ENCODE assay signal across 8 cellular contexts in the genomic region with DNA sequence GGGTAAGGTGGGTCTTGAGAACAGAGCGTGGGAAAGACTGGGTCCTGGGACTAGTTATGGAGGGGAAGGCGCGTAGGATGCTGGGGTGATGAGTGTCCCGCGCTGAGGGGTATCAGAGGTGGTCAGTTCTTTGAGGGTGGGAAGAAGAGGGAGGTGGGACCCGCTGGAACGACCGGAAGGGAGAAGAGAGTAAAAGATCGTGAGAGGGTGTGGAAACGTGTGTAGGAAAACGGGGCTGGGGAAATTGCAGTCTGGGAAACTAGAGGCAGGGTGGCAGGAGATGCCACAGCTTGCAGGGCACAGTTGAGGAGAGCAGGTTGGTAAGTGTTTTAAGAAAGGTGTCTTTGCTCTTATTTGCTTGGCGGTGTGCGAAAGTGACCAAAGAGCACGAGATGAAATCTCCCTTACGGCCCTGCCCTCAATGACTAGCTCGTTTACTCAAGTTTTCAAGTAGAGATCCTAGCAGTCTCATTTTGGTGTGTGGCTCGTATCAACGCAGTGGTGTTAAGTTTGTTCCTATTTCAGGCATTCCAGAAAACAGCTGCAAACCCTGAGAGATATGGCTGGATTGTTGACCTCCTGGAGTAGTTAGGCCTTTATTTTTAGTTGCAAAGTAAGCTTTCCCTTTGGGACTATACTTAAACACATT. TPM values are rescaled to one million over a fixed set of nuclear protein-coding genes. Genes with fewer than 3 reads are reported as not detected.
DNase-seq lines count a peak whose midpoint lies in the region; ATAC-seq and TF ChIP-seq lines count a peak whose summit lies in the region.

No MANE protein-coding gene starts in this region.

- H3K4me3 ChIP-seq in CD4-positive, CD25-positive, alpha-beta regulatory T cell (ENCODE audit: low read depth, low read length): peak overlapping the region; percentile 97
- H3K4me3 ChIP-seq in H7 (ENCODE audit: insufficient read depth, low read depth, low read length) (peak overlapping the region; percentile 74), SJCRH30 (peak overlapping the region; percentile 74), muscle layer of duodenum (ENCODE audit: low read depth in 1 of 2, low read length in 2 of 2) (peak overlapping the region; percentile 95 to 99)

- H3K36me3 ChIP-seq in CD4-positive, CD25-positive, alpha-beta regulatory T cell (ENCODE audit: control insufficient read depth, insufficient read depth, low read length): peaks cover 16% of the 10 kb centered on the region
- peaks cover 4% of the 10 kb centered on the region for H3K36me3 ChIP-seq in H7 (replicated peaks; ENCODE audit: control insufficient read depth, insufficient read depth, low read length)
- H3K36me3 ChIP-seq in SJCRH30: peaks cover 7% of the 10 kb centered on the region
- peaks cover 0 to 23% of the 10 kb centered on the region in 2 donors for H3K36me3 ChIP-seq in muscle layer of duodenum (ENCODE audit: control insufficient read depth in 1 of 2, insufficient read depth in 2 of 2, low read length in 2 of 2)

- ATAC-seq in CD4-positive, CD25-positive, alpha-beta regulatory T cell (ENCODE audit: low read depth in 2 of 2): no peak
- ATAC-seq in GM19324 (IDR thresholded peaks at IDR 0.05; ENCODE audit: low FRiP score, unreplicated experiment) (no peak), HG03378 (IDR thresholded peaks at IDR 0.05; ENCODE audit: unreplicated experiment) (no peak)

- H3K36me3 Mint-ChIP-seq in CD4-positive, CD25-positive, alpha-beta regulatory T cell: peaks cover 14% of the 10 kb centered on the region
- peaks cover 9% of the 10 kb centered on the region for H3K36me3 Mint-ChIP-seq in endothelial cell (ENCODE audit: low read depth, unreplicated experiment)

- peaks cover 18% of the 10 kb centered on the region for H3K4me1 ChIP-seq in CD4-positive, CD25-positive, alpha-beta regulatory T cell (ENCODE audit: control insufficient read depth, insufficient read depth, low read length, poor library complexity, severe bottlenecking)
- H3K4me1 ChIP-seq in SJCRH30: no peaks in the 10 kb centered on the region
- peaks cover 0 to 20% of the 10 kb centered on the region in 2 donors for H3K4me1 ChIP-seq in muscle layer of duodenum (ENCODE audit: control insufficient read depth in 1 of 2, insufficient read depth in 2 of 2, low read length in 2 of 2)

- no peaks in the 10 kb centered on the region for H3K9me3 ChIP-seq in CD4-positive, CD25-positive, alpha-beta regulatory T cell (ENCODE audit: control insufficient read depth in 2 of 2, low read length in 2 of 2)
- H3K9me3 ChIP-seq in SJCRH30 (replicated peaks) (no peaks in the 10 kb centered on the region), muscle layer of duodenum (ENCODE audit: control insufficient read depth in 1 of 2, low read length in 2 of 2) (no peaks in the 10 kb centered on the region)

- H3K27me3 Mint-ChIP-seq in CD4-positive, CD25-positive, alpha-beta regulatory T cell: no peaks in the 10 kb centered on the region
- H3K27me3 Mint-ChIP-seq in endothelial cell (ENCODE audit: unreplicated experiment): peaks cover 5% of the 10 kb centered on the region

- peak overlapping the region; percentile 95 to 98 (median 98) for H3K27ac Mint-ChIP-seq in CD4-positive, CD25-positive, alpha-beta regulatory T cell
- H3K27ac Mint-ChIP-seq in endothelial cell (ENCODE audit: unreplicated experiment): peak overlapping the region; percentile 85

- H3K9me3 Mint-ChIP-seq in CD4-positive, CD25-positive, alpha-beta regulatory T cell: no peaks in the 10 kb centered on the region
- no peaks in the 10 kb centered on the region for H3K9me3 Mint-ChIP-seq in endothelial cell (ENCODE audit: unreplicated experiment)

- peaks cover 4 to 55% (median 37%) of the 10 kb centered on the region in 4 donors for H3K4me1 Mint-ChIP-seq in CD4-positive, CD25-positive, alpha-beta regulatory T cell
- peaks cover 17% of the 10 kb centered on the region for H3K4me1 Mint-ChIP-seq in endothelial cell (ENCODE audit: unreplicated experiment)

- no peaks in the 10 kb centered on the region for H3K27me3 ChIP-seq in CD4-positive, CD25-positive, alpha-beta regulatory T cell (ENCODE audit: control insufficient read depth, insufficient read depth, low read length)
- H3K27me3 ChIP-seq in H7 (ENCODE audit: control insufficient read depth, insufficient read depth, low read length) (no peaks in the 10 kb centered on the region), SJCRH30 (no peaks in the 10 kb centered on the region), muscle layer of duodenum (ENCODE audit: low read depth, low read length) (no peaks in the 10 kb centered on the region)

- TF ChIP-seq CTCF in endothelial cell (IDR thresholded peaks at IDR 0.05; ENCODE audit: unreplicated experiment): no peak

- peak overlapping the region; percentile 72 for H3K27ac ChIP-seq in CD4-positive, CD25-positive, alpha-beta regulatory T cell (ENCODE audit: insufficient read depth, low read length, poor library complexity, severe bottlenecking)
- H3K27ac ChIP-seq in SJCRH30 (peak overlapping the region; percentile 44; the same call in 1 of the 2 replicates), muscle layer of duodenum (ENCODE audit: low read length) (peak overlapping the region; percentile 90)

- peak overlapping the region; percentile 89 to 95 (median 91) for H3K4me3 Mint-ChIP-seq in CD4-positive, CD25-positive, alpha-beta regulatory T cell
- peak overlapping the region; percentile 99 for H3K4me3 Mint-ChIP-seq in endothelial cell (ENCODE audit: unreplicated experiment)

- peak in 1 of 3 donors; percentile 25 for DNase-seq in CD4-positive, CD25-positive, alpha-beta regulatory T cell
- DNase-seq in H7 (no peak), SJCRH30 (peak; percentile 43 to 55), endothelial cell (ENCODE audit: low spot score) (no peak), retina (no peak)

RNA-seq across cellular contexts. Expression of gene STT3A, which starts 0.6 kb away (rescaled TPM):
- total RNA-seq in CD4-positive, CD25-positive, alpha-beta regulatory T cell: 46.8 TPM
- polyA plus RNA-seq in CD4-positive, CD25-positive, alpha-beta regulatory T cell: 10 to 100 TPM; 51.0 to 73.3 (median 61.9) TPM
- total RNA-seq in H7 (2014; rRNA removed; shearing (Covaris generic)): 143 and 184 TPM in 2 replicates
- total RNA-seq in SJCRH30 (2014; rRNA removed; shearing (Covaris generic)): 102 and 104 TPM in 2 replicates
- total RNA-seq in endothelial cell (ENCODE audit: unreplicated experiment): 202 TPM

RNA-seq across cellular contexts. Expression of gene EI24, which starts 24.0 kb away (rescaled TPM):
- total RNA-seq in CD4-positive, CD25-positive, alpha-beta regulatory T cell: 19.2 TPM
- polyA plus RNA-seq in CD4-positive, CD25-positive, alpha-beta regulatory T cell: 10 to 100 TPM; 57.2 to 84.9 (median 75.8) TPM
- total RNA-seq in H7 (2014; rRNA removed; shearing (Covaris generic)): 87.9 and 113 TPM in 2 replicates
- 81.7 and 85.0 TPM in 2 replicates for total RNA-seq in SJCRH30 (2014; rRNA removed; shearing (Covaris generic))
- 134 TPM for total RNA-seq in endothelial cell (ENCODE audit: unreplicated experiment)

RNA-seq across cellular contexts. Expression of gene CHEK1, which starts 31.7 kb away (rescaled TPM):
- total RNA-seq in CD4-positive, CD25-positive, alpha-beta regulatory T cell: 13.2 TPM
- polyA plus RNA-seq in CD4-positive, CD25-positive, alpha-beta regulatory T cell: 10 to 100 TPM in 1 of 4 donors, 1 to 10 TPM in 3; 4.4 to 12.7 (median 6.8) TPM
- 85.7 and 112 TPM in 2 replicates for total RNA-seq in H7 (2014; rRNA removed; shearing (Covaris generic))
- 48.3 and 50.9 TPM in 2 replicates for total RNA-seq in SJCRH30 (2014; rRNA removed; shearing (Covaris generic))
- total RNA-seq in endothelial cell (ENCODE audit: unreplicated experiment): 57.0 TPM

Comparison
In these comparisons a context has a peak if more than half of its experiments do, and no peak if none do; other contexts are left out.
1. DNase-seq: peak in SJCRH30 (2 of 2); none in H7 (single experiment), endothelial cell (single experiment) and retina (single experiment).
2. Peak in every context shown above with its lines, with median percentiles within 50 percentile points of each other: H3K27ac ChIP-seq and H3K4me3 ChIP-seq.